27 cellular contexts compared by ENCODE assay signal in the genomic region with DNA sequence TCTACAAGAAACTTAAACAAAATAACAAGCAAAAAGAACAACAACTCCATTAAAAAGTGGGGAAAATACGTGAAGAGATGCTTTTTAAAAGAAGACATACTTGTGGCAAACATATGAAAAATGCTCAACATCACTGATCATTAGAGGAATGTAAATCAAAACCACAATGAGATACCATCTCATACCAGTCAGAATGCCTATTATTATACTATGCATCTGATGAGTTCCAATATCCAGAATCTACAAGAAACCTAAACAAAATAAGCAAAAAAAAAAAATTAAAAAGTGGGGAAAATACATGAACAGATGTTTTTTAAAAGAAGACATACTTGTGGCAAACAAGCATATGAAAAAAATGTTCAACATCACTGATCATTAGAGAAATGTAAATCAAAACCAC. TPM values are rescaled to one million over a fixed set of nuclear protein-coding genes. Genes with fewer than 3 reads are reported as not detected.
DNase-seq lines count a peak whose midpoint lies in the region; ATAC-seq, FAIRE-seq and TF ChIP-seq lines count a peak whose summit lies in the region.
"Had no signal": no experiment of that assay in that cellular context is flagged by ENCODE, and none has a peak within 500 bp of the region (broad histone marks: within the 10 kb centered on the region; RNA-seq: fewer than 3 reads in every experiment).

No MANE protein-coding gene starts in this region.

- TF ChIP-seq RAD21 in SK-N-SH (IDR thresholded peaks at IDR 0.05; ENCODE audit: low read length): no peak

- no peak overlapping the region for H3K27ac ChIP-seq in SK-N-SH (ENCODE audit: low read depth in 2 of 2, low read length in 1 of 2)
- H3K27ac ChIP-seq: 22Rv1 had no signal

- H3K4me1 ChIP-seq in SK-N-SH (ENCODE audit: control insufficient read depth in 1 of 2, insufficient read depth in 2 of 2, low read depth in 1 of 2, low read length in 1 of 2): no peaks in the 10 kb centered on the region; a peak in 1 of 4 replicates

- H3K4me3 ChIP-seq in SK-N-SH (ENCODE audit: low read depth in 2 of 2, low read length in 1 of 2): no peak overlapping the region

- H3K4me2 ChIP-seq in SK-N-SH: no peak overlapping the region

- H2AFZ ChIP-seq in SK-N-SH (ENCODE audit: low read depth): no peak overlapping the region

- CTCF ChIA-PET in SK-N-SH (lab: Yijun Ruan, JAX): no interaction called here

- peaks cover 5% of the 10 kb centered on the region; the same call in 1 of the 2 replicates for H3K36me3 Mint-ChIP-seq in HFFc6 (ENCODE audit: low read depth)

- no peaks in the 10 kb centered on the region for H3K9me3 ChIP-seq in SK-N-SH

- H3K9ac ChIP-seq in SK-N-SH: no peak overlapping the region

- no peaks in the 10 kb centered on the region for H3F3A ChIP-seq in SK-N-SH (replicated peaks; ENCODE audit: insufficient read depth)

- H3K4me1 Mint-ChIP-seq in HFFc6 (ENCODE audit: low read depth): peaks cover 16% of the 10 kb centered on the region
- H3K4me1 Mint-ChIP-seq: CD8-positive, alpha-beta memory T cell had no signal

- peaks cover 2% of the 10 kb centered on the region; the same call in 1 of the 2 replicates for H3K27me3 Mint-ChIP-seq in HFFc6 (ENCODE audit: insufficient read depth)

- H3K27me3 ChIP-seq in SK-N-SH (ENCODE audit: insufficient read depth): no peaks in the 10 kb centered on the region

- no peak for TF ChIP-seq EP300 in SK-N-SH (IDR thresholded peaks at IDR 0.05; ENCODE audit: borderline replicate concordance in 1 of 2, low read depth in 1 of 2, low read length in 1 of 2)

- peak overlapping the region; percentile 34; the same call in 1 of the 2 replicates for H3K27ac Mint-ChIP-seq in HFFc6
- H3K27ac Mint-ChIP-seq: CD8-positive, alpha-beta memory T cell had no signal

- POLR2A ChIA-PET in SK-N-SH (lab: Yijun Ruan, JAX): no interaction called here

- no peaks in the 10 kb centered on the region for H3K9me2 ChIP-seq in SK-N-SH

- peaks cover 6% of the 10 kb centered on the region for H3K9me3 Mint-ChIP-seq in HFFc6

- no peaks in the 10 kb centered on the region for H3K79me2 ChIP-seq in SK-N-SH (ENCODE audit: insufficient read depth)

- no peak for TF ChIP-seq CTCF in SK-N-SH (IDR thresholded peaks at IDR 0.05)
- no peak for TF ChIP-seq CTCF in HFFc6 (IDR thresholded peaks at IDR 0.05)

- H4K20me1 ChIP-seq in SK-N-SH (ENCODE audit: insufficient read depth): no peaks in the 10 kb centered on the region

- DNase-seq in SK-N-SH: no peak
- peak; percentile 30 for DNase-seq in HFFc6
- DNase-seq in iris pigment epithelial cell (ENCODE audit: low read depth): peak; percentile 52
- no peak for DNase-seq in DMS153 treated with DMSO at 0.1 percent for 48 hours (lab: John Stamatoyannopoulos, UW; ENCODE audit: unreplicated experiment)
- DNase-seq in effector CD4-positive, alpha-beta T cell: no peak
- DNase-seq: C1 segment of cervical spinal cord; CD8-positive, alpha-beta memory T cell; DMS 273 treated with DMSO at 0.1 percent for 48 hours; DMS79 treated with DMSO at 0.1 percent for 48 hours; H7; KBM-7; MV-4-11; NCI-H1105 treated with DMSO at 0.1 percent for 48 hours; NCI-H2029; NCI-H446 treated with DMSO at 0.1 percent for 48 hours; NCI-H526; NCI-H82; NK-92 treated with Interleukin-12 subunit alpha and Interleukin-12 subunit beta, amount 100 ng/mL, for 24 hours; PC-3; SW 1271 had no signal

- no peaks in the 10 kb centered on the region for H3K36me3 ChIP-seq in SK-N-SH (replicated peaks in 1 of 2; ENCODE audit: control insufficient read depth in 1 of 2, insufficient read depth in 2 of 2, low read length in 1 of 2)

- peak; percentile 64 for FAIRE-seq in colon (lab: Jason Lieb, UNC)
- FAIRE-seq: HTR-8/SVneo had no signal

- H3K4me3 Mint-ChIP-seq in HFFc6: no peak overlapping the region
- H3K4me3 Mint-ChIP-seq: CD8-positive, alpha-beta memory T cell had no signal

- WGBS in SK-N-SH (ENCODE audit: low lambda C conversion rate): 14% methylated on average over 1 of the region's 1 CpG

- ATAC-seq in SK-N-SH treated with all-trans-retinoic acid at 6 μM for 48 hours (no peak), HG03342 (IDR thresholded peaks at IDR 0.05; ENCODE audit: unreplicated experiment) (no peak)
- ATAC-seq: PC-3 had no signal

TF ChIP-seq in SK-N-SH, 30 proteins besides CTCF, POLR2A, EP300 and RAD21 (continues in another document):
- no peak for TF ChIP-seq MXI1 (IDR thresholded peaks at IDR 0.05; ENCODE audit: low read depth, low read length)
- no peak for TF ChIP-seq POLR2AphosphoS5 (IDR thresholded peaks at IDR 0.05; ENCODE audit: low read depth, low read length)
- TF ChIP-seq, protein P1, sequence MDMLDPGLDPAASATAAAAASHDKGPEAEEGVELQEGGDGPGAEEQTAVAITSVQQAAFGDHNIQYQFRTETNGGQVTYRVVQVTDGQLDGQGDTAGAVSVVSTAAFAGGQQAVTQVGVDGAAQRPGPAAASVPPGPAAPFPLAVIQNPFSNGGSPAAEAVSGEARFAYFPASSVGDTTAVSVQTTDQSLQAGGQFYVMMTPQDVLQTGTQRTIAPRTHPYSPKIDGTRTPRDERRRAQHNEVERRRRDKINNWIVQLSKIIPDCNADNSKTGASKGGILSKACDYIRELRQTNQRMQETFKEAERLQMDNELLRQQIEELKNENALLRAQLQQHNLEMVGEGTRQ (IDR thresholded peaks at IDR 0.05; ENCODE audit: borderline replicate concordance, low read depth, low read length): no peak
- no peak for TF ChIP-seq NRF1 (IDR thresholded peaks at IDR 0.05; ENCODE audit: low read depth, low read length)
- TF ChIP-seq IRF3 (IDR thresholded peaks at IDR 0.05; ENCODE audit: low read depth, low read length): no peak
- peak; percentile 12; the same call in 1 of the 2 replicates for TF ChIP-seq PBX3 (IDR thresholded peaks at IDR 0.05)
- TF ChIP-seq TAF1 (IDR thresholded peaks at IDR 0.05; ENCODE audit: borderline replicate concordance, low read depth, low read length): no peak
- no peak for TF ChIP-seq FOSL2 (IDR thresholded peaks at IDR 0.05; ENCODE audit: borderline replicate concordance, low read depth)

TF ChIP-seq in SK-N-SH treated with all-trans-retinoic acid at 6 μM for 48 hours, 23 proteins besides CTCF, POLR2A, EP300 and RAD21 (continues in another document):
- TF ChIP-seq TSHZ2 (CRISPR knock-in tag; IDR thresholded peaks at IDR 0.05): no peak
- no peak for TF ChIP-seq CSDC2 (CRISPR knock-in tag; IDR thresholded peaks at IDR 0.05)
- TF ChIP-seq ZFP30 (CRISPR knock-in tag; IDR thresholded peaks at IDR 0.05): no peak
- TF ChIP-seq ZNF8 (CRISPR knock-in tag; IDR thresholded peaks at IDR 0.05): no peak
- no peak for TF ChIP-seq ISL1 (CRISPR knock-in tag; IDR thresholded peaks at IDR 0.05)
- no peak for TF ChIP-seq ZNF70 (CRISPR knock-in tag; IDR thresholded peaks at IDR 0.05)
- TF ChIP-seq, protein P2, sequence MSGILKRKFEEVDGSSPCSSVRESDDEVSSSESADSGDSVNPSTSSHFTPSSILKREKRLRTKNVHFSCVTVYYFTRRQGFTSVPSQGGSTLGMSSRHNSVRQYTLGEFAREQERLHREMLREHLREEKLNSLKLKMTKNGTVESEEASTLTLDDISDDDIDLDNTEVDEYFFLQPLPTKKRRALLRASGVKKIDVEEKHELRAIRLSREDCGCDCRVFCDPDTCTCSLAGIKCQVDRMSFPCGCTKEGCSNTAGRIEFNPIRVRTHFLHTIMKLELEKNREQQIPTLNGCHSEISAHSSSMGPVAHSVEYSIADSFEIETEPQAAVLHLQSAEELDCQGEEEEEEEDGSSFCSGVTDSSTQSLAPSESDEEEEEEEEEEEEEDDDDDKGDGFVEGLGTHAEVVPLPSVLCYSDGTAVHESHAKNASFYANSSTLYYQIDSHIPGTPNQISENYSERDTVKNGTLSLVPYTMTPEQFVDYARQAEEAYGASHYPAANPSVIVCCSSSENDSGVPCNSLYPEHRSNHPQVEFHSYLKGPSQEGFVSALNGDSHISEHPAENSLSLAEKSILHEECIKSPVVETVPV (CRISPR knock-in tag; IDR thresholded peaks at IDR 0.05): no peak
- no peak for TF ChIP-seq SNAI2 (CRISPR knock-in tag; IDR thresholded peaks at IDR 0.05)
- TF ChIP-seq RARB (CRISPR knock-in tag; IDR thresholded peaks at IDR 0.05): no peak

RNA-seq across cellular contexts. Expression of gene AKR1C3, which starts 29.6 kb away (rescaled TPM):
- polyA plus RNA-seq in SK-N-SH (2012; rRNA removed): 0.28 and 0.70 TPM in 2 replicates
- 0.67 and 0.70 TPM in 2 replicates for polyA plus RNA-seq in SK-N-SH (2012; cell fraction: cytosol; rRNA removed)
- polyA plus RNA-seq in SK-N-SH (2012; cell fraction: nucleus; rRNA removed): 0.79 and 0.95 TPM in 2 replicates
- total RNA-seq in HFFc6 (2021; fragmentation: NEBNext Ultra II Directional; extraction: Animal tissue kit (Norgen Biotek cat#: 25700)): under 1 TPM in 4 of 6 experiments, not detected in 2; 0.28 to 0.84 (median 0.59) TPM
- total RNA-seq: G401, SK-MEL-5 had no signal

Comparison
In these comparisons a context has a peak if more than half of its experiments do, and no peak if none do; other contexts are left out.
1. DNase-seq: peak in HFFc6 (single experiment) and iris pigment epithelial cell (single experiment); none in SK-N-SH (single experiment), DMS153 treated with DMSO at 0.1 percent for 48 hours (single experiment) and effector CD4-positive, alpha-beta T cell (single experiment).